Comparison of ENCODE assay signal across 8 cellular contexts in genomic region chr3:32392530-32393302, GRCh38. TPM values are rescaled to one million over a fixed set of nuclear protein-coding genes. Genes with fewer than 3 reads are reported as not detected.
DNase-seq lines count a peak whose midpoint lies in the region; ATAC-seq and TF ChIP-seq lines count a peak whose summit lies in the region.

No MANE protein-coding gene starts in this region.

- H3K9ac ChIP-seq in HUES48 (ENCODE audit: low read depth, low read length): peak overlapping the region; percentile 77

- intact Hi-C loops in Caco-2 (cut with micrococcal nuclease; ENCODE audit: unreplicated experiment) (no loop called here), ovary (cut with DNase I) (no loop called here)

- H3K36me3 ChIP-seq in Caco-2 (ENCODE audit: control insufficient read depth, insufficient read depth, low read length): no peaks in the 10 kb centered on the region
- H3K36me3 ChIP-seq in HUES48 (ENCODE audit: control insufficient read depth, insufficient read depth, low read length): peaks cover 4% of the 10 kb centered on the region; the same call in 1 of the 2 replicates
- H3K36me3 ChIP-seq in gastroesophageal sphincter: no peaks in the 10 kb centered on the region
- no peaks in the 10 kb centered on the region for H3K36me3 ChIP-seq in ovary

- WGBS in gastroesophageal sphincter (ENCODE audit: low coverage in 1 of 2), 2 donors: 34 to 59% methylated on average over 3 to 5 of the region's 18 CpGs
- 23 to 24% (median 24%) methylated on average over 18 of the region's 18 CpGs for WGBS in ovary, 3 donors

- peaks cover 14% of the 10 kb centered on the region for H3K4me1 Mint-ChIP-seq in Caco-2 (ENCODE audit: low read depth, unreplicated experiment)

- no peaks in the 10 kb centered on the region for H3K27me3 Mint-ChIP-seq in Caco-2 (ENCODE audit: insufficient read depth, unreplicated experiment)

- TF ChIP-seq POLR2A in gastroesophageal sphincter (IDR thresholded peaks at IDR 0.05) (no peak), ovary (IDR thresholded peaks at IDR 0.05) (no peak)

- peak; percentile 37 for ATAC-seq in gastroesophageal sphincter

- no peaks in the 10 kb centered on the region for H3K36me3 Mint-ChIP-seq in Caco-2 (ENCODE audit: insufficient read depth, unreplicated experiment)

- POLR2A ChIA-PET in Caco-2 (lab: Charles Lee): no interaction called here

- CTCF ChIA-PET in Caco-2 (lab: Charles Lee): no interaction called here

- TSS peak; percentile 42 for BruUV-seq in Caco-2 (replicated peaks; lab: Mats Ljungman, UMichigan)

- TF ChIP-seq EP300 in gastroesophageal sphincter (IDR thresholded peaks at IDR 0.05): no peak
- no peak for TF ChIP-seq EP300 in ovary (IDR thresholded peaks at IDR 0.05)

- no peaks in the 10 kb centered on the region for H3K9me3 ChIP-seq in Caco-2
- H3K9me3 ChIP-seq in HUES48 (ENCODE audit: control insufficient read depth, insufficient read depth, low read length): no peaks in the 10 kb centered on the region
- H3K9me3 ChIP-seq in gastroesophageal sphincter: no peaks in the 10 kb centered on the region
- H3K9me3 ChIP-seq in ovary: no peaks in the 10 kb centered on the region

- peaks cover 1% of the 10 kb centered on the region; the same call in 1 of the 2 replicates for H3K4me1 ChIP-seq in Caco-2
- H3K4me1 ChIP-seq in HUES48 (ENCODE audit: control insufficient read depth, insufficient read depth, low read length): peaks cover 5% of the 10 kb centered on the region; the same call in 1 of the 2 replicates
- peaks cover 0 to 23% (median 0%) of the 10 kb centered on the region in 3 donors for H3K4me1 ChIP-seq in gastroesophageal sphincter
- H3K4me1 ChIP-seq in ovary (ENCODE audit: insufficient read depth): peaks cover 6% of the 10 kb centered on the region

- H3K27ac Mint-ChIP-seq in Caco-2 (ENCODE audit: unreplicated experiment): peak overlapping the region; percentile 65

- H3K27me3 ChIP-seq in Caco-2 (replicated peaks; ENCODE audit: control insufficient read depth, insufficient read depth, low read length) (no peaks in the 10 kb centered on the region), HUES48 (ENCODE audit: control insufficient read depth, insufficient read depth, low read length) (peaks cover 17% of the 10 kb centered on the region), gastroesophageal sphincter (no peaks in the 10 kb centered on the region), ovary (no peaks in the 10 kb centered on the region)

- no peak for TF ChIP-seq CTCF in Caco-2 (IDR thresholded peaks at IDR 0.05; ENCODE audit: insufficient read depth in 1 of 2, low read depth in 1 of 2, low read length in 1 of 2, severe bottlenecking in 1 of 2, unreplicated experiment in 1 of 2)
- no peak for TF ChIP-seq CTCF in gastroesophageal sphincter (IDR thresholded peaks at IDR 0.05)
- TF ChIP-seq CTCF in ovary (IDR thresholded peaks at IDR 0.05): no peak

- no peaks in the 10 kb centered on the region for H3K9me3 Mint-ChIP-seq in Caco-2 (ENCODE audit: unreplicated experiment)

- peak overlapping the region; percentile 75 for H3K4me3 Mint-ChIP-seq in Caco-2 (ENCODE audit: unreplicated experiment)

- peak overlapping the region; percentile 69 for H3K4me3 ChIP-seq in Caco-2 (ENCODE audit: low read depth, low read length)
- H3K4me3 ChIP-seq in HUES48 (ENCODE audit: low read depth, low read length): peak overlapping the region; percentile 74
- peak overlapping the region; percentile 43 to 80 for H3K4me3 ChIP-seq in gastroesophageal sphincter
- H3K4me3 ChIP-seq in ovary: peak overlapping the region; percentile 66

- H3K27ac ChIP-seq in HUES48 (ENCODE audit: low read depth, low read length): peak overlapping the region; percentile 44
- H3K27ac ChIP-seq in gastroesophageal sphincter: peak overlapping the region in 3 of 4 donors; percentile 68 to 83 (median 77)
- H3K27ac ChIP-seq in ovary: peak overlapping the region; percentile 13 to 27

- DNase-seq in Caco-2 (no peak), ovary (peak; percentile 42 to 62 (median 51)), SIG-M5 treated with dmso at 0.1 percent for 504 hours (lab: John Stamatoyannopoulos, UW; ENCODE audit: unreplicated experiment) (no peak), CD1c-positive myeloid dendritic cell (ENCODE audit: extremely low spot score) (no peak), NCI-H146 (lab: John Stamatoyannopoulos, UW) (no peak)
- peak; percentile 73 for DNase-seq in activated effector memory CD4-positive, alpha-beta T cell treated with anti-CD3 and anti-CD28 coated beads, Interleukin-2, amount 50 U/mL, for 16 hours

RNA-seq across cellular contexts. Expression of gene CMTM7, which starts 1.1 kb away (rescaled TPM):
- 27.0 and 37.8 TPM in 2 replicates for total RNA-seq in Caco-2 (2022)
- total RNA-seq in gastroesophageal sphincter: 1 to 10 TPM; 2.9 to 7.0 (median 6.5) TPM
- 10 to 100 TPM in 3 of 7 donors, 1 to 10 TPM in 4; 2.7 to 63.4 (median 7.6) TPM for total RNA-seq in ovary
- 10 to 100 TPM in 1 of 2 donors, 1 to 10 TPM in 1; 4.7 to 20.3 TPM for polyA plus RNA-seq in ovary

Comparison
In these comparisons a context has a peak if more than half of its experiments do, and no peak if none do; other contexts are left out.
1. DNase-seq: peak in activated effector memory CD4-positive, alpha-beta T cell treated with anti-CD3 and anti-CD28 coated beads, Interleukin-2, amount 50 U/mL, for 16 hours (single experiment) and ovary (5 of 5); none in Caco-2 (0 of 2), SIG-M5 treated with dmso at 0.1 percent for 504 hours (single experiment), CD1c-positive myeloid dendritic cell (single experiment) and NCI-H146 (single experiment).
2. H3K27ac ChIP-seq: peak in every context shown above with its lines; median percentile 77 in gastroesophageal sphincter; 44 in HUES48; 20 in ovary.
3. Peak in every context shown above with its lines, with median percentiles within 50 percentile points of each other: H3K4me3 ChIP-seq.